Comparison of ENCODE assay signal across 8 cellular contexts in the genomic region with DNA sequence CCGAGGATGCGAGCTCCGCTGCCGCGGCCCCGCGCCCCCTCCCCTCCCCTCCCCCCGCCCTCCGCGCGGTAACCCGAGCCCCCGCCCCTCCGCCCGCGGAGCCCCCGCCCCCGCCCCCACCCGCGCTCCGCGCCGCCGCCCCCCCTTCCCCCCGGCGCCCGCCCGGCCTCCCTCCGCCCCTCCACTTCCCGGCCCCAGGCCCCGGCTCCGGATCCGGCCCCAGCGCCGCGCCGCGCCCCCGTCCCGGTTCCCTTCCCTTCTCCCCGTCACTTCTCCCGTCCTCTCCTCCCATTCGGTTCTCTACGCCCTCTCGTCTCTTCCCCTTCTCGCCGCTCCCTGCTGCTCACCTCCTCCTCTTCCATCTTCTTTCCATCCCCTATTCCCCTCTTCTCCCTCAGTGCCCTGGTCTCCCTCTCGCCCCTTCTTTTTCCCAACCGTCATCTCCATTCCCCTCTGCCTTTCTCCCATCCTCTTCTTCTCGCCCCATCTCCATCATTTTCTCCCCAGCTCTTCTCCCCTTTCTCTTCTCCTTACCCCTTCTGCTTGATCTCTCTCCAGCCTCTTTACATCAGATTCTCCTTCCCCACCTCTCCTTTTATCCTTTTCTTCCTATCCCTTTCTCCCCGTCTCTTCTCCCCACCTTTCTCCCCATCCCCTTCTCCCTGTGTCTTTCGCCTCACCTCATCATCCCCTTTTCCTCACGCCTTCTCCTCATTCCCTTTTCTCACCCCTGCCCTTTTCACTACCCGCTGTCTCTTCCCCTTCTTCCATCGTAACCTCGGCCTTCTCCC. TPM values are rescaled to one million over a fixed set of nuclear protein-coding genes. Genes with fewer than 3 reads are reported as not detected.
A peak's percentile ranks its signal among the peaks of the same experiment; 100 is the strongest.
DNase-seq lines count a peak whose midpoint lies in the region; ATAC-seq and TF ChIP-seq lines count a peak whose summit lies in the region.

A gene with protein sequence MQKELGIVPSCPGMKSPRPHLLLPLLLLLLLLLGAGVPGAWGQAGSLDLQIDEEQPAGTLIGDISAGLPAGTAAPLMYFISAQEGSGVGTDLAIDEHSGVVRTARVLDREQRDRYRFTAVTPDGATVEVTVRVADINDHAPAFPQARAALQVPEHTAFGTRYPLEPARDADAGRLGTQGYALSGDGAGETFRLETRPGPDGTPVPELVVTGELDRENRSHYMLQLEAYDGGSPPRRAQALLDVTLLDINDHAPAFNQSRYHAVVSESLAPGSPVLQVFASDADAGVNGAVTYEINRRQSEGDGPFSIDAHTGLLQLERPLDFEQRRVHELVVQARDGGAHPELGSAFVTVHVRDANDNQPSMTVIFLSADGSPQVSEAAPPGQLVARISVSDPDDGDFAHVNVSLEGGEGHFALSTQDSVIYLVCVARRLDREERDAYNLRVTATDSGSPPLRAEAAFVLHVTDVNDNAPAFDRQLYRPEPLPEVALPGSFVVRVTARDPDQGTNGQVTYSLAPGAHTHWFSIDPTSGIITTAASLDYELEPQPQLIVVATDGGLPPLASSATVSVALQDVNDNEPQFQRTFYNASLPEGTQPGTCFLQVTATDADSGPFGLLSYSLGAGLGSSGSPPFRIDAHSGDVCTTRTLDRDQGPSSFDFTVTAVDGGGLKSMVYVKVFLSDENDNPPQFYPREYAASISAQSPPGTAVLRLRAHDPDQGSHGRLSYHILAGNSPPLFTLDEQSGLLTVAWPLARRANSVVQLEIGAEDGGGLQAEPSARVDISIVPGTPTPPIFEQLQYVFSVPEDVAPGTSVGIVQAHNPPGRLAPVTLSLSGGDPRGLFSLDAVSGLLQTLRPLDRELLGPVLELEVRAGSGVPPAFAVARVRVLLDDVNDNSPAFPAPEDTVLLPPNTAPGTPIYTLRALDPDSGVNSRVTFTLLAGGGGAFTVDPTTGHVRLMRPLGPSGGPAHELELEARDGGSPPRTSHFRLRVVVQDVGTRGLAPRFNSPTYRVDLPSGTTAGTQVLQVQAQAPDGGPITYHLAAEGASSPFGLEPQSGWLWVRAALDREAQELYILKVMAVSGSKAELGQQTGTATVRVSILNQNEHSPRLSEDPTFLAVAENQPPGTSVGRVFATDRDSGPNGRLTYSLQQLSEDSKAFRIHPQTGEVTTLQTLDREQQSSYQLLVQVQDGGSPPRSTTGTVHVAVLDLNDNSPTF (N-terminal part only) (minus strand): TSS at position 20 of the 791 bp plus-strand sequence. CDS start 14,196 bp downstream, outside the sequence.

- H3K4me3 ChIP-seq in SJCRH30 (peak within 1 kb of the TSS; percentile 64), esophagus muscularis mucosa (peak within 1 kb of the TSS; percentile 61 to 72 (median 62))

- no peak within 1 kb of the TSS for H3K27ac ChIP-seq in SJCRH30
- peak within 1 kb of the TSS; percentile 72 to 83 (median 78) for H3K27ac ChIP-seq in esophagus muscularis mucosa (replicated peaks in 1 of 4)

- H3K27me3 Mint-ChIP-seq in nephron progenitor cell (ENCODE audit: low read depth, poor library complexity), result peaks cover 4% of the 10 kb centered on the region

- ATAC-seq in HG02973 (IDR thresholded peaks at IDR 0.05; ENCODE audit: unreplicated experiment), result no peak
- no peak for ATAC-seq in activated CD4-positive, CD25-positive, alpha-beta regulatory T cell treated with anti-CD3 and anti-CD28 coated beads, Interleukin-2, amount 50 U/mL, for 24 hours

- H3K36me3 Mint-ChIP-seq in nephron progenitor cell (ENCODE audit: low read depth), result no peaks in the 10 kb centered on the region

- H3K4me3 Mint-ChIP-seq in nephron progenitor cell, result peak within 1 kb of the TSS; percentile 86

- H3K36me3 ChIP-seq in SJCRH30 (no peaks in the 10 kb centered on the region), esophagus muscularis mucosa (no peaks in the 10 kb centered on the region)

- H3K9me3 ChIP-seq in SJCRH30 (replicated peaks) (no peaks in the 10 kb centered on the region), esophagus muscularis mucosa (no peaks in the 10 kb centered on the region)

- no peak for TF ChIP-seq CTCF in esophagus muscularis mucosa (IDR thresholded peaks at IDR 0.05)
- no peak for TF ChIP-seq CTCF in nephron progenitor cell (IDR thresholded peaks at IDR 0.05)

- H3K4me1 ChIP-seq in SJCRH30 (no peaks in the 10 kb centered on the region; the same call in 1 of the 2 replicates), esophagus muscularis mucosa (peaks cover 10 to 40% (median 19%) of the 10 kb centered on the region in 4 donors)

- H3K27me3 ChIP-seq in SJCRH30, result no peaks in the 10 kb centered on the region
- H3K27me3 ChIP-seq in esophagus muscularis mucosa, result no peaks in the 10 kb centered on the region

- intact Hi-C loops in esophagus muscularis mucosa (cut with DNase I), result no loop called here

- DNase-seq in EH (ENCODE audit: low read depth) (peak; percentile 34), SJCRH30 (peak; percentile 27 to 47), esophagus muscularis mucosa (ENCODE audit: extremely low spot score) (peak; percentile 90), nephron progenitor cell (peak; percentile 75), amniotic stem cell (lab: John Stamatoyannopoulos, UW) (no peak), A172 (ENCODE audit: low spot score) (no peak)

- H3K4me1 Mint-ChIP-seq in nephron progenitor cell, result peaks cover 12% of the 10 kb centered on the region

- H3K27ac Mint-ChIP-seq in nephron progenitor cell, result peak within 1 kb of the TSS; percentile 14

- no peak for TF ChIP-seq EP300 in esophagus muscularis mucosa (IDR thresholded peaks at IDR 0.05)

- TF ChIP-seq POLR2A in esophagus muscularis mucosa (IDR thresholded peaks at IDR 0.05; ENCODE audit: low read depth), result no peak

- 17% methylated on average over 17 of the region's 56 CpGs for WGBS in esophagus muscularis mucosa

- H3K9me3 Mint-ChIP-seq in nephron progenitor cell, result no peaks in the 10 kb centered on the region

RNA-seq across cellular contexts. Expression of the gene that starts here (rescaled TPM):
- total RNA-seq in SJCRH30 (2014; rRNA removed; shearing (Covaris generic)), result 9.5 and 9.6 TPM in 2 replicates
- 10 to 100 TPM; 27.0 to 60.9 (median 34.0) TPM for total RNA-seq in esophagus muscularis mucosa
- 2.3 and 3.8 TPM in 2 replicates for total RNA-seq in A172 (2014; rRNA removed; shearing (Covaris generic))

Comparison
In these comparisons a context has a peak if more than half of its experiments do, and no peak if none do; other contexts are left out.
1. DNase-seq: peak in EH (single experiment), SJCRH30 (2 of 2), esophagus muscularis mucosa (single experiment) and nephron progenitor cell (single experiment); none in amniotic stem cell (single experiment) and A172 (single experiment).